17 cellular contexts compared by ENCODE assay signal in the genomic region with DNA sequence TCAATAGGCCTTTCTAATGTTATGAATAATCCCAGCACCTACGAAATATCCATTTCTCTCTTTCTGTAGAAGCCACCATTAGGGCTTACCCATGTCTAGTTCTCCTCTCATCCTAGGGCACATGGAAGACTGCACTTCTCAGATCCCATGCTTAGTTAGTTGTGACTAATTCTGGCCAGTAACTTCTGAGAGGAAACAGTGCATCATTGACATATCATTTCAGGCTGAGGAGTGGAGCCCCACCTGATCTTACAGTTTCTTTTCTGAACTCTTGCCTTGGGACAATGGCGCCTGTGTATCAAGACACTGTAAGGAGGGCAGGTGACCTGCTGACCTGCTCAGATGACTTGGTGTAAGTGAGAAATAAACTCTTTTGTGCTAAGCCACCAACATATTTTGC. TPM values are rescaled to one million over a fixed set of nuclear protein-coding genes. Genes with fewer than 3 reads are reported as not detected.
DNase-seq lines count a peak whose midpoint lies in the region; ATAC-seq, FAIRE-seq and TF ChIP-seq lines count a peak whose summit lies in the region.
"Had no signal": no experiment of that assay in that cellular context is flagged by ENCODE, and none has a peak within 500 bp of the region (broad histone marks: within the 10 kb centered on the region; RNA-seq: fewer than 3 reads in every experiment).

No MANE protein-coding gene starts in this region.

- TF ChIP-seq CTCF in mammary epithelial cell (conservative IDR thresholded peaks at IDR 0.05 in 1 of 2, IDR thresholded peaks at IDR 0.05 in 1 of 2; ENCODE audit: extremely low read depth in 1 of 2, insufficient read depth in 1 of 2, low read depth in 1 of 2, low read length in 2 of 2) (no peak), lower lobe of right lung (IDR thresholded peaks at IDR 0.05) (no peak)

- intact Hi-C loops in mammary epithelial cell (cut with micrococcal nuclease) (no loop called here), left colon (cut with DNase I, micrococcal nuclease) (no loop called here), lower lobe of right lung (cut with DNase I) (no loop called here)

- no peaks in the 10 kb centered on the region for H4K20me1 ChIP-seq in mammary epithelial cell (ENCODE audit: insufficient read depth, low read length)

- H3K27ac ChIP-seq in mammary epithelial cell (ENCODE audit: insufficient read depth, low read depth, low read length) (no peak overlapping the region), lower lobe of right lung (no peak overlapping the region)
- H3K27ac ChIP-seq: pancreas, sigmoid colon, vagina had no signal

- in situ Hi-C loops in mammary epithelial cell (cut with MboI; ENCODE audit: low sequenced_read_pairs in 2 of 2) = no loop called here

- ATAC-seq in left colon = peak; percentile 10
- ATAC-seq in lower lobe of right lung = no peak
- ATAC-seq: pancreas had no signal

- H3K36me3 ChIP-seq in mammary epithelial cell (ENCODE audit: insufficient read depth, low read length) = no peaks in the 10 kb centered on the region
- no peaks in the 10 kb centered on the region for H3K36me3 ChIP-seq in lower lobe of right lung
- H3K36me3 ChIP-seq: BE2C, pancreas, sigmoid colon, vagina had no signal

- H3K4me3 ChIP-seq in mammary epithelial cell (replicated peaks in 1 of 3; ENCODE audit: insufficient read depth in 1 of 3, low read depth in 2 of 3, low read length in 3 of 3) (no peak overlapping the region), lower lobe of right lung (no peak overlapping the region)
- H3K4me3 ChIP-seq: pancreas, sigmoid colon, vagina had no signal

- no peak overlapping the region for H3K9ac ChIP-seq in mammary epithelial cell (ENCODE audit: insufficient read depth, low read length)

- peak; percentile 73 for DNase-seq in COLO829 (ENCODE audit: low spot score)
- no peak for DNase-seq in H54 (ENCODE audit: insufficient read length, low spot score)
- peak; percentile 29 for DNase-seq in mammary epithelial cell
- no peak for DNase-seq in left colon
- no peak for DNase-seq in lower lobe of right lung
- no peak for DNase-seq in islet precursor cell
- DNase-seq in NCI-H1092 (lab: John Stamatoyannopoulos, UW) = no peak
- DNase-seq: activated naive CD8-positive, alpha-beta T cell treated with anti-CD3 and anti-CD28 coated beads, Interleukin-2, amount 10 ng/mL, durations not matched to agents 7 days and 5 days; BE2C; Calu3; H7; MM.1S; naive B cell; NCI-H1694; pancreas; sigmoid colon had no signal

- H3K79me2 ChIP-seq in mammary epithelial cell (ENCODE audit: insufficient read depth, low read length) = no peaks in the 10 kb centered on the region

- peak; percentile 80 for FAIRE-seq in H54 (lab: Jason Lieb, UNC)
- FAIRE-seq: pancreas had no signal

- 87% methylated on average over 2 of the region's 2 CpGs for WGBS in mammary epithelial cell (ENCODE audit: low coverage, missing lambda C conversion rate)

- H3K27me3 ChIP-seq in mammary epithelial cell (ENCODE audit: insufficient read depth, low read length) (no peaks in the 10 kb centered on the region), lower lobe of right lung (ENCODE audit: low read depth) (no peaks in the 10 kb centered on the region)
- H3K27me3 ChIP-seq: BE2C, pancreas, sigmoid colon, vagina had no signal

- no TSS peak for BruUV-seq in mammary epithelial cell (replicated peaks; lab: Mats Ljungman, UMichigan)

- TF ChIP-seq POLR2A in H54 (IDR thresholded peaks at IDR 0.05; ENCODE audit: low read depth, low read length) = no peak

- no peak overlapping the region for H3K4me2 ChIP-seq in mammary epithelial cell (ENCODE audit: insufficient read depth, low read depth, low read length)

- H2AFZ ChIP-seq in mammary epithelial cell (ENCODE audit: low read depth, low read length) = no peak overlapping the region

- no peaks in the 10 kb centered on the region for H3K9me3 ChIP-seq in mammary epithelial cell (replicated peaks; ENCODE audit: insufficient read depth, low read length)
- H3K9me3 ChIP-seq in lower lobe of right lung = no peaks in the 10 kb centered on the region
- H3K9me3 ChIP-seq: BE2C, pancreas, sigmoid colon, vagina had no signal

- dilution Hi-C loops in mammary epithelial cell (cut with HindIII; ENCODE audit: low sequenced_read_pairs) = no loop called here

- CTCF ChIA-PET in mammary epithelial cell (lab: Charles Lee; ENCODE audit: low non-redundant PET) = no interaction called here

- no peaks in the 10 kb centered on the region for H3K4me1 ChIP-seq in mammary epithelial cell (ENCODE audit: insufficient read depth, low read length)
- no peaks in the 10 kb centered on the region for H3K4me1 ChIP-seq in lower lobe of right lung
- H3K4me1 ChIP-seq: BE2C, pancreas, sigmoid colon, vagina had no signal

RNA-seq across cellular contexts. Expression of a gene that starts 39.4 kb away (rescaled TPM):
- total RNA-seq in mammary epithelial cell (100 to 1,000 TPM; 157 to 187 TPM), left colon (100 to 1,000 TPM; 165 to 186 TPM), lower lobe of right lung (160 TPM)
- 54.2 TPM for polyA plus RNA-seq in mammary epithelial cell
- polyA minus RNA-seq in mammary epithelial cell = 371 TPM

Comparison
In these comparisons a context has a peak if more than half of its experiments do, and no peak if none do; other contexts are left out.
1. DNase-seq: peak in COLO829 (single experiment) and mammary epithelial cell (single experiment); none in H54 (single experiment), left colon (0 of 2), lower lobe of right lung (single experiment), islet precursor cell (single experiment) and NCI-H1092 (single experiment).